8 cellular contexts compared by ENCODE assay signal in genomic region chr3:197554196-197554561, GRCh38. TPM values are rescaled to one million over a fixed set of nuclear protein-coding genes. Genes with fewer than 3 reads are reported as not detected.
A peak's percentile ranks its signal among the peaks of the same experiment; 100 is the strongest.
DNase-seq lines count a peak whose midpoint lies in the region; ATAC-seq and TF ChIP-seq lines count a peak whose summit lies in the region.

No MANE protein-coding gene starts in this region.

- TF ChIP-seq CTCF in Calu3 (IDR thresholded peaks at IDR 0.05; ENCODE audit: unreplicated experiment) (no peak), astrocyte of the spinal cord (IDR thresholded peaks at IDR 0.05; ENCODE audit: low read depth, low read length) (no peak), GM13977 (IDR thresholded peaks at IDR 0.05; ENCODE audit: extremely low read depth, insufficient read depth, missing control alignments) (no peak)

- no peak for DNase-seq in Calu3
- no peak for DNase-seq in astrocyte of the spinal cord (ENCODE audit: low read depth, low spot score)
- no peak for DNase-seq in NCI-H345 (lab: John Stamatoyannopoulos, UW)
- no peak for DNase-seq in GM13977 (ENCODE audit: low spot score)

- H3K4me3 Mint-ChIP-seq in Calu3 (ENCODE audit: low read depth, unreplicated experiment), result peak overlapping the region; percentile 84

- no peaks in the 10 kb centered on the region for H3K36me3 ChIP-seq in mesodermal cell (ENCODE audit: control insufficient read depth, insufficient read depth, low read length)

- H3K9me3 ChIP-seq in mesodermal cell (ENCODE audit: control insufficient read depth, low read length), result no peaks in the 10 kb centered on the region

- ATAC-seq in HG03066 (IDR thresholded peaks at IDR 0.05; ENCODE audit: low read depth, unreplicated experiment) (peak; percentile 1), HG02870 (IDR thresholded peaks at IDR 0.05; ENCODE audit: unreplicated experiment) (no peak), GM18498 (IDR thresholded peaks at IDR 0.05; ENCODE audit: unreplicated experiment) (no peak)

- H3K27ac ChIP-seq in mesodermal cell (ENCODE audit: low read depth, low read length, severe bottlenecking), result peak overlapping the region; percentile 81

- H3K36me3 Mint-ChIP-seq in Calu3 (ENCODE audit: insufficient read depth, unreplicated experiment), result peaks cover 30% of the 10 kb centered on the region

- WGBS in mesodermal cell (ENCODE audit: insufficient coverage in 2 of 2), 2 experiments, result 70 to 76% methylated on average over 7 to 8 of the region's 10 CpGs

- in situ Hi-C loops in astrocyte of the spinal cord (cut with HindIII; ENCODE audit: low sequenced_read_pairs) (no loop called here), GM13977 (cut with MboI; ENCODE audit: low pct_unique_long_range_greater_than_20kb, low sequenced_read_pairs, unreplicated experiment) (no loop called here)

- peak overlapping the region; percentile 74 for H3K27ac Mint-ChIP-seq in Calu3 (ENCODE audit: unreplicated experiment)

- intact Hi-C loops in Calu3 (cut with micrococcal nuclease; ENCODE audit: unreplicated experiment), result no loop called here

- H3K4me1 ChIP-seq in mesodermal cell (ENCODE audit: control insufficient read depth, insufficient read depth, low read length, poor library complexity, severe bottlenecking), result no peaks in the 10 kb centered on the region

- CTCF ChIA-PET in Calu3 (lab: Charles Lee), result interaction anchor here (1.2 kb wide), 1 partner anchor 10 kb away, joined by 3 read pairs; no protein-coding TSS in a partner anchor

- peaks cover 17% of the 10 kb centered on the region for H3K4me1 Mint-ChIP-seq in Calu3 (ENCODE audit: low read depth, unreplicated experiment)

- BruUV-seq in Calu3 (replicated peaks; lab: Mats Ljungman, UMichigan), result no TSS peak

- peak overlapping the region; percentile 58 for H3K4me3 ChIP-seq in astrocyte of the spinal cord (ENCODE audit: low read depth, low read length)
- peak overlapping the region; percentile 56 for H3K4me3 ChIP-seq in mesodermal cell (ENCODE audit: extremely low read depth, insufficient read depth, low read length, poor library complexity, severe bottlenecking)

- no peaks in the 10 kb centered on the region for H3K27me3 Mint-ChIP-seq in Calu3 (ENCODE audit: unreplicated experiment)

- H3K9me3 Mint-ChIP-seq in Calu3 (ENCODE audit: low read depth, unreplicated experiment), result no peaks in the 10 kb centered on the region

RNA-seq across cellular contexts. Expression of gene BDH1, which starts 1.6 kb away (rescaled TPM):
- 49.0 and 56.7 TPM in 2 replicates for total RNA-seq in Calu3 (2022)
- 3.6 TPM for polyA plus RNA-seq in mesodermal cell (2013, experiment 1 of 2)
- 3.0 TPM for polyA plus RNA-seq in mesodermal cell (2013, experiment 2 of 2)
